In the genomic region with DNA sequence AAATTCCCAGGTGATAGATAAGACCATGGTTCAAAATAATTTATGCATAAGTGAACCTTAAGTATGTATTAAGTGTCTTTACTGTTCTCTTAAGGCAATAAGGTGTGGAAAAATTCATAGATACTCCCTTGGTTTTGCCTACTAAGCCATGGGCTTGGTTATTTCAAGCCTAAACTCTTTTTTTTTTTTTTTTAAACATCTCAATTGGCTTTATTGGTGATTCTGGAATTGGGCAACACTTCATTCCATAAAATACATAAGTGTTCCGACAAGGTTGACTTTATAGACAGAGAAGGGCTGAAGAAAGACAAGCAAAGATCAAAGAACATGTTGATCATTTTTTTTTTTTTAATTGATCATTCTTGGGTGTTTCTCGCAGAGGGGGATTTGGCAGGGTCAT, we compare ENCODE assay signal across 18 cellular contexts.
DNase-seq lines count a peak whose midpoint lies in the region; ATAC-seq, FAIRE-seq and TF ChIP-seq lines count a peak whose summit lies in the region.
"Had no signal": no experiment of that assay in that cellular context is flagged by ENCODE, and none has a peak within 500 bp of the region (broad histone marks: within the 10 kb centered on the region; RNA-seq: fewer than 3 reads in every experiment).

No MANE protein-coding gene starts in this region.

- H3K4me3 Mint-ChIP-seq in glutamatergic neuron (ENCODE audit: unreplicated experiment) (no peak overlapping the region), WTC11 (no peak overlapping the region)
- no peak overlapping the region for H3K4me3 Mint-ChIP-seq in stimulated activated effector memory CD8-positive, alpha-beta T cell treated with anti-CD3 and anti-CD28 coated beads, Interleukin-12 subunit alpha, Interleukin-12 subunit beta, amount 100 ng/mL, for 72 hours
- H3K4me3 Mint-ChIP-seq: CD14-positive monocyte; CD8-positive, alpha-beta T cell had no signal

- in situ Hi-C loops in HepG2 (cut with HindIII; ENCODE audit: extremely low pct_ligation_motif_present, low pct_unique_long_range_greater_than_20kb), result no loop called here

- POLR2A ChIA-PET in HepG2 (lab: Yijun Ruan, JAX) (no interaction called here), WTC11 (lab: Charles Lee) (no interaction called here)

- no peak for TF ChIP-seq RAD21 in HepG2 (CRISPR knock-in tag; IDR thresholded peaks at IDR 0.05)

- intact Hi-C loops in HepG2 (cut with micrococcal nuclease; ENCODE audit: unreplicated experiment) (no loop called here), right lobe of liver (cut with DNase I) (no loop called here)

- no peak overlapping the region for H3K4me2 ChIP-seq in HepG2 (ENCODE audit: low read depth, low read length)
- H3K4me2 ChIP-seq: BLaER1 had no signal

- no peaks in the 10 kb centered on the region for H4K20me1 ChIP-seq in HepG2 (ENCODE audit: insufficient read depth, low read length)

- no peak for FAIRE-seq in HepG2 (lab: Jason Lieb, UNC)
- FAIRE-seq: GM12878 had no signal

- TF ChIP-seq EP300 in HepG2 (IDR thresholded peaks at IDR 0.05; ENCODE audit: low read depth in 2 of 2, low read length in 2 of 2) (no peak), HepG2 (CRISPR knock-in tag; IDR thresholded peaks at IDR 0.05; ENCODE audit: borderline replicate concordance) (no peak)

- TF ChIP-seq CTCF in HepG2 (CRISPR knock-in tag; IDR thresholded peaks at IDR 0.05) (no peak), right lobe of liver (IDR thresholded peaks at IDR 0.05) (no peak), glutamatergic neuron (IDR thresholded peaks at IDR 0.05; ENCODE audit: partially characterized antibody, unreplicated experiment) (no peak), WTC11 (IDR thresholded peaks at IDR 0.05) (no peak)

- CTCF ChIA-PET in HepG2 (lab: Yijun Ruan, JAX; ENCODE audit: low intra/inter-chr PET ratio, low total read pairs) (no interaction called here), WTC11 (lab: Charles Lee) (no interaction called here)

- H3K4me3 ChIP-seq in HepG2 (replicated peaks in 1 of 3; ENCODE audit: insufficient read depth in 1 of 3, low read depth in 2 of 3, low read length in 3 of 3) (no peak overlapping the region), right lobe of liver (no peak overlapping the region)
- H3K4me3 ChIP-seq: BLaER1, GM12878, GM23248, HAP-1 had no signal

- H3K4me1 Mint-ChIP-seq in glutamatergic neuron (ENCODE audit: low read depth, unreplicated experiment) (peaks cover 2% of the 10 kb centered on the region), WTC11 (no peaks in the 10 kb centered on the region)
- peaks cover 6% of the 10 kb centered on the region for H3K4me1 Mint-ChIP-seq in stimulated activated effector memory CD8-positive, alpha-beta T cell treated with anti-CD3 and anti-CD28 coated beads, Interleukin-12 subunit alpha, Interleukin-12 subunit beta, amount 100 ng/mL, for 72 hours
- H3K4me1 Mint-ChIP-seq: CD14-positive monocyte had no signal

- ATAC-seq in HepG2 (no peak), right lobe of liver (no peak), WTC11 (no peak)
- no peak for ATAC-seq in stimulated activated effector memory CD8-positive, alpha-beta T cell treated with anti-CD3 and anti-CD28 coated beads, Interleukin-12 subunit alpha, Interleukin-12 subunit beta, amount 100 ng/mL, for 72 hours
- ATAC-seq: CD8-positive, alpha-beta T cell; GM12878 had no signal

- H2AFZ ChIP-seq in HepG2 (ENCODE audit: low read length), result no peak overlapping the region
- H2AFZ ChIP-seq: GM23248 had no signal

- H3K27me3 Mint-ChIP-seq in glutamatergic neuron (ENCODE audit: unreplicated experiment) (no peaks in the 10 kb centered on the region), WTC11 (ENCODE audit: low read depth) (no peaks in the 10 kb centered on the region)

- no TSS peak for BruUV-seq in HepG2 (replicated peaks; lab: Mats Ljungman, UMichigan)

- no peaks in the 10 kb centered on the region for H3K79me2 ChIP-seq in HepG2 (ENCODE audit: insufficient read depth, low read length)

- DNase-seq in HepG2 (ENCODE audit: low spot score) (no peak), right lobe of liver (no peak), glutamatergic neuron (no peak), NCI-H748 treated with DMSO at 0.1 percent for 48 hours (lab: John Stamatoyannopoulos, UW) (no peak), DMS153 treated with DMSO at 0.1 percent for 48 hours (lab: John Stamatoyannopoulos, UW; ENCODE audit: unreplicated experiment) (no peak), WTC11 (ENCODE audit: low spot score) (no peak)
- DNase-seq in stimulated activated effector memory CD8-positive, alpha-beta T cell treated with anti-CD3 and anti-CD28 coated beads, Interleukin-12 subunit alpha, Interleukin-12 subunit beta, amount 100 ng/mL, for 72 hours (ENCODE audit: low spot score in 2 of 2), result no peak
- DNase-seq: 8988T; Calu3; CD8-positive, alpha-beta T cell; DMS53; DND-41; EL; GM23248 had no signal

- H3K36me3 Mint-ChIP-seq in glutamatergic neuron (ENCODE audit: unreplicated experiment), result peaks cover 5% of the 10 kb centered on the region
- H3K36me3 Mint-ChIP-seq in stimulated activated effector memory CD8-positive, alpha-beta T cell treated with anti-CD3 and anti-CD28 coated beads, Interleukin-12 subunit alpha, Interleukin-12 subunit beta, amount 100 ng/mL, for 72 hours, result peaks cover 88% of the 10 kb centered on the region
- peaks cover 48% of the 10 kb centered on the region for H3K36me3 Mint-ChIP-seq in WTC11

- H3K36me3 ChIP-seq in HepG2 (replicated peaks in 1 of 2; ENCODE audit: control insufficient read depth in 1 of 2, insufficient read depth in 2 of 2, low read length in 2 of 2) (peaks cover 28 to 59% of the 10 kb centered on the region in 2 experiments), right lobe of liver (peaks cover 0 to 37% (median 8%) of the 10 kb centered on the region in 4 donors)

- H3K27me3 ChIP-seq in HepG2 (ENCODE audit: control insufficient read depth in 1 of 2, insufficient read depth in 2 of 2, low read length in 2 of 2) (no peaks in the 10 kb centered on the region), right lobe of liver (no peaks in the 10 kb centered on the region)
- H3K27me3 ChIP-seq: BLaER1 had no signal

- H3K4me1 ChIP-seq in HepG2 (ENCODE audit: insufficient read depth, low read length) (no peaks in the 10 kb centered on the region), right lobe of liver (no peaks in the 10 kb centered on the region)
- H3K4me1 ChIP-seq: BLaER1, HAP-1 had no signal

- 93% methylated on average over 2 of the region's 2 CpGs for WGBS in HepG2 (ENCODE audit: low lambda C conversion rate)
- WGBS in right lobe of liver (ENCODE audit: insufficient coverage, low coverage, low lambda C conversion rate, missing lambda C conversion rate), result 56% methylated on average over 2 of the region's 2 CpGs

- TF ChIP-seq POLR2A in HepG2 (IDR thresholded peaks at IDR 0.05; ENCODE audit: insufficient read depth in 1 of 2, low read depth in 2 of 2, low read length in 2 of 2) (no peak), right lobe of liver (IDR thresholded peaks at IDR 0.05) (no peak)

- H3K9ac ChIP-seq in HepG2 (ENCODE audit: insufficient read depth, low read depth, low read length), result no peak overlapping the region
- H3K9ac ChIP-seq: BLaER1, GM23248 had no signal

- H3K9me3 ChIP-seq in HepG2 (ENCODE audit: low read length) (no peaks in the 10 kb centered on the region), right lobe of liver (no peaks in the 10 kb centered on the region)
- H3K9me3 ChIP-seq: HAP-1 had no signal

- H3K27ac Mint-ChIP-seq in glutamatergic neuron (ENCODE audit: unreplicated experiment) (peak overlapping the region; percentile 85), WTC11 (no peak overlapping the region)
- peak overlapping the region; percentile 20 for H3K27ac Mint-ChIP-seq in stimulated activated effector memory CD8-positive, alpha-beta T cell treated with anti-CD3 and anti-CD28 coated beads, Interleukin-12 subunit alpha, Interleukin-12 subunit beta, amount 100 ng/mL, for 72 hours
- H3K27ac Mint-ChIP-seq: CD14-positive monocyte had no signal

- H3K27ac ChIP-seq in HepG2 (ENCODE audit: extremely low read length, insufficient read depth, low read length), result no peak overlapping the region
- no peak overlapping the region for H3K27ac ChIP-seq in right lobe of liver
- H3K27ac ChIP-seq: BLaER1, GM23248 had no signal

- H3K9me3 Mint-ChIP-seq in glutamatergic neuron (ENCODE audit: unreplicated experiment), result peaks cover 2% of the 10 kb centered on the region
- H3K9me3 Mint-ChIP-seq in stimulated activated effector memory CD8-positive, alpha-beta T cell treated with anti-CD3 and anti-CD28 coated beads, Interleukin-12 subunit alpha, Interleukin-12 subunit beta, amount 100 ng/mL, for 72 hours, result no peaks in the 10 kb centered on the region
- peaks cover 10% of the 10 kb centered on the region for H3K9me3 Mint-ChIP-seq in WTC11
- H3K9me3 Mint-ChIP-seq: CD8-positive, alpha-beta T cell had no signal

TF ChIP-seq in HepG2, 621 proteins besides CTCF, POLR2A, EP300 and RAD21 (continues in another document):
- TF ChIP-seq MIER3 (CRISPR knock-in tag; IDR thresholded peaks at IDR 0.05; ENCODE audit: borderline replicate concordance), result no peak

TF ChIP-seq in WTC11, 78 proteins besides CTCF, POLR2A, EP300 and RAD21 (continues in another document):
- TF ChIP-seq ZNF423 (CRISPR knock-in tag; IDR thresholded peaks at IDR 0.05) (no peak), NFE2L1 (CRISPR knock-in tag; IDR thresholded peaks at IDR 0.05) (no peak), ESRRA (CRISPR knock-in tag; IDR thresholded peaks at IDR 0.05; ENCODE audit: borderline replicate concordance) (no peak), CBFB (CRISPR knock-in tag; IDR thresholded peaks at IDR 0.05; ENCODE audit: low read depth) (no peak)
- TF ChIP-seq, protein P1, sequence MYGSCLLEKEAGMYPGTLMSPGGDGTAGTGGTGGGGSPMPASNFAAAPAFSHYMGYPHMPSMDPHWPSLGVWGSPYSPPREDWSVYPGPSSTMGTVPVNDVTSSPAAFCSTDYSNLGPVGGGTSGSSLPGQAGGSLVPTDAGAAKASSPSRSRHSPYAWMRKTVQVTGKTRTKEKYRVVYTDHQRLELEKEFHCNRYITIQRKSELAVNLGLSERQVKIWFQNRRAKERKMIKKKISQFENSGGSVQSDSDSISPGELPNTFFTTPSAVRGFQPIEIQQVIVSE (CRISPR knock-in tag; IDR thresholded peaks at IDR 0.05; ENCODE audit: borderline replicate concordance), result no peak
- TF ChIP-seq, protein P2, sequence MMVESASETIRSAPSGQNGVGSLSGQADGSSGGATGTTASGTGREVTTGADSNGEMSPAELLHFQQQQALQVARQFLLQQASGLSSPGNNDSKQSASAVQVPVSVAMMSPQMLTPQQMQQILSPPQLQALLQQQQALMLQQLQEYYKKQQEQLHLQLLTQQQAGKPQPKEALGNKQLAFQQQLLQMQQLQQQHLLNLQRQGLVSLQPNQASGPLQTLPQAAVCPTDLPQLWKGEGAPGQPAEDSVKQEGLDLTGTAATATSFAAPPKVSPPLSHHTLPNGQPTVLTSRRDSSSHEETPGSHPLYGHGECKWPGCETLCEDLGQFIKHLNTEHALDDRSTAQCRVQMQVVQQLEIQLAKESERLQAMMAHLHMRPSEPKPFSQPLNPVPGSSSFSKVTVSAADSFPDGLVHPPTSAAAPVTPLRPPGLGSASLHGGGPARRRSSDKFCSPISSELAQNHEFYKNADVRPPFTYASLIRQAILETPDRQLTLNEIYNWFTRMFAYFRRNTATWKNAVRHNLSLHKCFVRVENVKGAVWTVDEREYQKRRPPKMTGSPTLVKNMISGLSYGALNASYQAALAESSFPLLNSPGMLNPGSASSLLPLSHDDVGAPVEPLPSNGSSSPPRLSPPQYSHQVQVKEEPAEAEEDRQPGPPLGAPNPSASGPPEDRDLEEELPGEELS (CRISPR knock-in tag; IDR thresholded peaks at IDR 0.05), result no peak
